In the genomic region with DNA sequence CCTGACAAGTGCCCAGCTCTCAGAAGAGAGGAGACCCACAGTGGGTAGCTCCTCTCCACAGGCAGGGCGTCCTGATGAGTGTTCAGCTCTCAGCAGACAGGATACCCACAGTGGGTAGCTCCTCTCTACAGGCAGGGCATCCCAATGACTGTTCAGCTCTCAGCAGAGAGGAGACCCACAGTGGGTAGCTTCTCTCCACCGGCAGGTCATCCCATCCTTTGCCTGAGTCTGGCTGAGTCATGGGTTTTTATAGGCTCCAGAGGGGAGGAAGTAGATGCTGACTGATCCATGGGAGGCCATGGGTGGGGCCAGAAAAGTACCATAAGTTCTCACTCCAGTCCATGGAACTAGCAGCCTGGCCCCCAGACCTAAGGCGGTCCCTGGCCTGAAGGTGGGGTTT, we compare ENCODE assay signal across 23 cellular contexts. TPM values are rescaled to one million over a fixed set of nuclear protein-coding genes. Genes with fewer than 3 reads are reported as not detected.
"Had no signal": no experiment of that assay in that cellular context is flagged by ENCODE, and none has a peak within 500 bp of the region (broad histone marks: within the 10 kb centered on the region; RNA-seq: fewer than 3 reads in every experiment).

No MANE protein-coding gene starts in this region.

- H3K9me3 Mint-ChIP-seq: activated CD4-positive, alpha-beta T cell treated with anti-CD3 and anti-CD28 coated beads, Interleukin-2, amount 10 ng/mL, durations not matched to agents 7 days and 5 days; activated naive CD4-positive, alpha-beta T cell treated with anti-CD3 and anti-CD28 coated beads, Interleukin-2, amount 50 U/mL, for 72 hours; activated T-helper 17 cell treated with anti-CD3 and anti-CD28 coated beads, Interleukin-2, amount 50 U/mL, for 72 hours; naive thymus-derived CD8-positive, alpha-beta T cell had no signal

- H3K4me1 Mint-ChIP-seq: activated CD4-positive, alpha-beta T cell treated with anti-CD3 and anti-CD28 coated beads, Interleukin-2, amount 10 ng/mL, durations not matched to agents 7 days and 5 days; activated T-helper 17 cell treated with anti-CD3 and anti-CD28 coated beads, Interleukin-2, amount 50 U/mL, for 72 hours; naive thymus-derived CD8-positive, alpha-beta T cell had no signal

- H3K9me3 ChIP-seq: adrenal gland, ascending aorta, esophagus muscularis mucosa, gastrocnemius medialis, left ventricle myocardium inferior, neutrophil, pancreas, thyroid gland, upper lobe of right lung had no signal

- H3K4me3 ChIP-seq: adrenal gland, ascending aorta, esophagus muscularis mucosa, gastrocnemius medialis, left ventricle myocardium inferior, pancreas, thyroid gland, upper lobe of right lung had no signal

- H3K4me3 Mint-ChIP-seq: activated CD4-positive, alpha-beta T cell treated with anti-CD3 and anti-CD28 coated beads, Interleukin-2, amount 10 ng/mL, durations not matched to agents 7 days and 5 days; activated CD8-positive, alpha-beta T cell treated with anti-CD3 and anti-CD28 coated beads, Interleukin-2, amount 10 ng/mL, durations not matched to agents 7 days and 5 days; activated T-helper 17 cell treated with anti-CD3 and anti-CD28 coated beads, Interleukin-2, amount 50 U/mL, for 72 hours; naive thymus-derived CD8-positive, alpha-beta T cell had no signal

- FAIRE-seq: pancreas had no signal

- ATAC-seq: activated CD4-positive, CD25-positive, alpha-beta regulatory T cell treated with anti-CD3 and anti-CD28 coated beads, Interleukin-2, amount 50 U/mL, for 24 hours; activated CD8-positive, alpha-beta T cell treated with anti-CD3 and anti-CD28 coated beads, Interleukin-2, amount 10 ng/mL, durations not matched to agents 7 days and 5 days; activated naive CD4-positive, alpha-beta T cell treated with anti-CD3 and anti-CD28 coated beads, Interleukin-2, amount 50 U/mL, for 72 hours; activated T-helper 17 cell treated with anti-CD3 and anti-CD28 coated beads, Interleukin-2, amount 50 U/mL, for 72 hours; gastrocnemius medialis; naive thymus-derived CD8-positive, alpha-beta T cell; stimulated activated naive CD8-positive, alpha-beta T cell treated with anti-CD3 and anti-CD28 coated beads, Interleukin-15, Interleukin-2, amounts not matched to agents 100 U/mL and 50 U/mL, for 24 hours; upper lobe of right lung had no signal

- H3K36me3 ChIP-seq: adrenal gland, ascending aorta, brain microvascular endothelial cell, gastrocnemius medialis, left ventricle myocardium inferior, neutrophil, pancreas, upper lobe of right lung had no signal

- H3K27me3 Mint-ChIP-seq: activated CD4-positive, alpha-beta T cell treated with anti-CD3 and anti-CD28 coated beads, Interleukin-2, amount 10 ng/mL, durations not matched to agents 7 days and 5 days; activated T-helper 17 cell treated with anti-CD3 and anti-CD28 coated beads, Interleukin-2, amount 50 U/mL, for 72 hours; naive thymus-derived CD8-positive, alpha-beta T cell had no signal

- H3K27ac ChIP-seq: adrenal gland, ascending aorta, brain microvascular endothelial cell, esophagus muscularis mucosa, gastrocnemius medialis, left ventricle myocardium inferior, neutrophil, pancreas, thyroid gland, upper lobe of right lung, VCaP had no signal

- H3K27me3 ChIP-seq: adrenal gland, ascending aorta, brain microvascular endothelial cell, esophagus muscularis mucosa, gastrocnemius medialis, neutrophil, pancreas, thyroid gland, upper lobe of right lung had no signal

- DNase-seq: activated CD4-positive, alpha-beta T cell treated with anti-CD3 and anti-CD28 coated beads, Interleukin-2, amount 10 ng/mL, durations not matched to agents 7 days and 5 days; activated CD8-positive, alpha-beta T cell treated with anti-CD3 and anti-CD28 coated beads, Interleukin-2, amount 10 ng/mL, durations not matched to agents 7 days and 5 days; adrenal gland; brain microvascular endothelial cell; central memory CD4-positive, alpha-beta T cell; dermis blood vessel endothelial cell; effector memory CD4-positive, alpha-beta T cell; left ventricle myocardium inferior; naive thymus-derived CD8-positive, alpha-beta T cell; stimulated activated CD4-positive, alpha-beta T cell treated with anti-CD3 and anti-CD28 coated beads, Interleukin-12 subunit alpha, Interleukin-12 subunit beta, amount 100 ng/mL, for 4 hours; stimulated activated CD4-positive, alpha-beta T cell treated with anti-CD3 and anti-CD28 coated beads, Interleukin-4, amount 100 ng/mL, for 4 hours; stimulated activated naive CD8-positive, alpha-beta T cell treated with anti-CD3 and anti-CD28 coated beads, Interleukin-15, Interleukin-2, amounts not matched to agents 100 U/mL and 50 U/mL, for 24 hours; thyroid gland; upper lobe of right lung had no signal

- H3K36me3 Mint-ChIP-seq: activated naive CD4-positive, alpha-beta T cell treated with anti-CD3 and anti-CD28 coated beads, Interleukin-2, amount 50 U/mL, for 72 hours had no signal

- H3K4me1 ChIP-seq: adrenal gland, ascending aorta, esophagus muscularis mucosa, gastrocnemius medialis, left ventricle myocardium inferior, pancreas, thyroid gland, upper lobe of right lung had no signal

- H3K27ac Mint-ChIP-seq: activated CD4-positive, alpha-beta T cell treated with anti-CD3 and anti-CD28 coated beads, Interleukin-2, amount 10 ng/mL, durations not matched to agents 7 days and 5 days; activated CD8-positive, alpha-beta T cell treated with anti-CD3 and anti-CD28 coated beads, Interleukin-2, amount 10 ng/mL, durations not matched to agents 7 days and 5 days; activated naive CD4-positive, alpha-beta T cell treated with anti-CD3 and anti-CD28 coated beads, Interleukin-2, amount 50 U/mL, for 72 hours; activated T-helper 17 cell treated with anti-CD3 and anti-CD28 coated beads, Interleukin-2, amount 50 U/mL, for 72 hours; naive thymus-derived CD8-positive, alpha-beta T cell had no signal

RNA-seq across cellular contexts. Expression of a gene that starts 18.5 kb away (rescaled TPM):
- total RNA-seq: ascending aorta had no signal
